In genomic region chrX:3697701-3698279, GRCh38 we compare ENCODE assay signal across 8 cellular contexts. TPM values are rescaled to one million over a fixed set of nuclear protein-coding genes. Genes with fewer than 3 reads are reported as not detected.
DNase-seq lines count a peak whose midpoint lies in the region; ATAC-seq and TF ChIP-seq lines count a peak whose summit lies in the region.

No MANE protein-coding gene starts in this region.

- TF ChIP-seq CTCF in osteocyte (IDR thresholded peaks at IDR 0.05) (no peak), glutamatergic neuron (IDR thresholded peaks at IDR 0.05; ENCODE audit: partially characterized antibody, unreplicated experiment) (no peak)

- CTCF ChIA-PET in activated CD8-positive, alpha-beta memory T cell treated with anti-CD3 and anti-CD28 coated beads, Interleukin-2, amount 10 ng/mL, durations not matched to agents 7 days and 5 days (lab: Charles Lee) = no interaction called here

- H3K36me3 Mint-ChIP-seq in osteocyte (ENCODE audit: unreplicated experiment) (no peaks in the 10 kb centered on the region), glutamatergic neuron (ENCODE audit: unreplicated experiment) (peaks cover 5% of the 10 kb centered on the region)
- H3K36me3 Mint-ChIP-seq in activated CD8-positive, alpha-beta memory T cell treated with anti-CD3 and anti-CD28 coated beads, Interleukin-2, amount 10 ng/mL, durations not matched to agents 7 days and 5 days = peaks cover 25% of the 10 kb centered on the region

- H3K4me3 Mint-ChIP-seq in osteocyte (ENCODE audit: unreplicated experiment) (peak overlapping the region; percentile 56), glutamatergic neuron (ENCODE audit: unreplicated experiment) (no peak overlapping the region)
- H3K4me3 Mint-ChIP-seq in activated CD8-positive, alpha-beta memory T cell treated with anti-CD3 and anti-CD28 coated beads, Interleukin-2, amount 10 ng/mL, durations not matched to agents 7 days and 5 days = no peak overlapping the region

- H3K9me3 Mint-ChIP-seq in osteocyte (ENCODE audit: unreplicated experiment) = no peaks in the 10 kb centered on the region
- peaks cover 2% of the 10 kb centered on the region for H3K9me3 Mint-ChIP-seq in glutamatergic neuron (ENCODE audit: unreplicated experiment)
- H3K9me3 Mint-ChIP-seq in activated CD8-positive, alpha-beta memory T cell treated with anti-CD3 and anti-CD28 coated beads, Interleukin-2, amount 10 ng/mL, durations not matched to agents 7 days and 5 days (ENCODE audit: low read depth) = no peaks in the 10 kb centered on the region

- H3K4me1 Mint-ChIP-seq in osteocyte (ENCODE audit: unreplicated experiment) (peaks cover 57% of the 10 kb centered on the region), glutamatergic neuron (ENCODE audit: low read depth, unreplicated experiment) (peaks cover 3% of the 10 kb centered on the region)
- H3K4me1 Mint-ChIP-seq in activated CD8-positive, alpha-beta memory T cell treated with anti-CD3 and anti-CD28 coated beads, Interleukin-2, amount 10 ng/mL, durations not matched to agents 7 days and 5 days = peaks cover 50% of the 10 kb centered on the region

- H3K27ac Mint-ChIP-seq in osteocyte (ENCODE audit: unreplicated experiment) (peak overlapping the region; percentile 95), glutamatergic neuron (ENCODE audit: unreplicated experiment) (no peak overlapping the region)
- no peak overlapping the region for H3K27ac Mint-ChIP-seq in activated CD8-positive, alpha-beta memory T cell treated with anti-CD3 and anti-CD28 coated beads, Interleukin-2, amount 10 ng/mL, durations not matched to agents 7 days and 5 days

- peak; percentile 62 for ATAC-seq in esophagus mucosa
- ATAC-seq in GM21447 (IDR thresholded peaks at IDR 0.05; ENCODE audit: unreplicated experiment) = no peak
- no peak for ATAC-seq in activated CD8-positive, alpha-beta memory T cell treated with anti-CD3 and anti-CD28 coated beads, Interleukin-2, amount 10 ng/mL, durations not matched to agents 7 days and 5 days

- H3K27me3 Mint-ChIP-seq in osteocyte (ENCODE audit: unreplicated experiment) (no peaks in the 10 kb centered on the region), glutamatergic neuron (ENCODE audit: unreplicated experiment) (peaks cover 3% of the 10 kb centered on the region)
- H3K27me3 Mint-ChIP-seq in activated CD8-positive, alpha-beta memory T cell treated with anti-CD3 and anti-CD28 coated beads, Interleukin-2, amount 10 ng/mL, durations not matched to agents 7 days and 5 days = no peaks in the 10 kb centered on the region

- DNase-seq in Daoy (ENCODE audit: low read depth) (peak; percentile 87), NCI-H345 (lab: John Stamatoyannopoulos, UW) (peak; percentile 96), osteocyte (ENCODE audit: extremely low spot score, unreplicated experiment) (peak; percentile 87), glutamatergic neuron (no peak), NOMO-1 (lab: John Stamatoyannopoulos, UW; ENCODE audit: unreplicated experiment in 2 of 2) (no peak)
- DNase-seq in activated CD8-positive, alpha-beta memory T cell treated with anti-CD3 and anti-CD28 coated beads, Interleukin-2, amount 10 ng/mL, durations not matched to agents 7 days and 5 days = no peak

RNA-seq across cellular contexts. Expression of gene PRKX, which starts 15.7 kb away (rescaled TPM):
- 5.7 and 11.8 TPM in 2 replicates for total RNA-seq in Daoy (2014; rRNA removed; shearing (Covaris generic))
- total RNA-seq in esophagus mucosa = 46.0 TPM
- 32.2 and 37.2 TPM in 2 replicates for total RNA-seq in osteocyte
- total RNA-seq in glutamatergic neuron (ENCODE audit: unreplicated experiment) = 64.3 TPM
- total RNA-seq in activated CD8-positive, alpha-beta memory T cell treated with anti-CD3 and anti-CD28 coated beads, Interleukin-2, amount 10 ng/mL, durations not matched to agents 7 days and 5 days = 10 to 100 TPM; 76.6 to 83.6 TPM

Comparison
In these comparisons a context has a peak if more than half of its experiments do, and no peak if none do; other contexts are left out.
1. DNase-seq: peak in Daoy (single experiment), NCI-H345 (single experiment) and osteocyte (single experiment); none in glutamatergic neuron (single experiment), NOMO-1 (0 of 2) and activated CD8-positive, alpha-beta memory T cell treated with anti-CD3 and anti-CD28 coated beads, Interleukin-2, amount 10 ng/mL, durations not matched to agents 7 days and 5 days (single experiment).